Comparison of ENCODE assay signal across 1 cellular context in the genomic region with DNA sequence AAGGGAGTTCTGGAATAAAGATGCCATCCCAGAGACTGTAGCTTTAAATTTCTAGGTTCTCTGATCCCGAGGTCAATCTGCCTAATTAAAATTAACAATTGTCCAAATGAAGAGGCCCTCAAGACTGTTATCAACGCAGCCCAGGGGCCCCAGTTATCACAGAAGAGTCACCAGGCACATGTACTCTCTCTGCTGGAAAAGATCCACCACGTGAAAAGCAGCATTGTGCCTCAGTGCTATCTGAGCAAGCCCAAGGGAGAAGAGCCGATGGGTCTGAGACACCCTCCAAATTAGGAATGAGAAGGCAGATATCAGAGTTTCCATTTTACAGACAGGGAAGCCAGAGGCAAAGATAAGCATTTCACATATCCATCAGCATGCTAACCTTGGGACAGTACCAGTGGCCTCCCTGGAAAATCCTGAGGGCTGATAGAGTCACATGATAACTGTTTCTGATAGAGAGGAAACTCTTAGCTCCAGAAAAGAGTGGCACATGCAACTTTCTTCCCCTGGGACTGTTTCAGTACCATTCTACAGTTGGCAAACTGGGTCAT.
TF ChIP-seq lines count a peak whose summit lies in the region.

No MANE protein-coding gene starts in this region.

TF ChIP-seq in K562, 482 proteins besides CTCF, POLR2A, EP300 and RAD21 (continued from another document):
- peak in 1 of 2 experiments; percentile 21; a peak in 1 of 4 replicates for TF ChIP-seq MNT (conservative IDR thresholded peaks at IDR 0.05)
- peak; percentile 53; the same call in 1 of the 2 replicates for TF ChIP-seq BHLHE40 (IDR thresholded peaks at IDR 0.05; ENCODE audit: low read length)
